In the genomic region with DNA sequence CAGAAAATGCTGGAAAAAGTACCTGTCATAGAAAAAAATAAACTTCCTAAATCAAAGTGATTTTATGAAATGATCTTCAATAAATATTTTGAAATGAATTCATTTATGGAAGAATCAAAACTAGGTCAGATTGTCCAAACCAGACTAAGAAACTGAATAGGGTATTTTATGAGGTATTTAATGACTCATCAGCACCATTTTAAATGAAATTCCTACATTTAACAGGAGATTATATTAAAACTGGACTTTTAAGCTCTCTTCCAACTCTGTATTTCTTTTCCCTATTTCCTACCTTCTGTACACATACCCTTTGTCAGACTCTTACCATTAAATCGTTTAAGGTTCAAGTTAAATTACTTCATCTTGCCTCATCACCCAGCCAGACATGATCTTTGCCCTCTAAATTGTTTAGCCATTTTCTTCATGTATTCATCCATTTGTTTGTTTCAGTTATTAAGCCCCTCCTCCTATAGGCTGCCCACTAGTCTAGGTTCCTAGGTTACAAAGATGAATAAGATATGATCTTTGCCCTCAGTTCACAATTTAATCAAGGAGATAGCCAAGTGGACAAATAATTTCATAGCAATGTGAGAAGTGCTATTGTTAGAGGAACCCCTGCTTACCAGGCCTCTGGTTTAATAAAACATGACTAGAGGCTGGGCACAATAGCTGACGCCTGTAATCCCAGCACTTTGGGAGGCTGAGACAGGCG, we compare ENCODE assay signal across 29 cellular contexts. TPM values are rescaled to one million over a fixed set of nuclear protein-coding genes. Genes with fewer than 3 reads are reported as not detected.
DNase-seq lines count a peak whose midpoint lies in the region; ATAC-seq, FAIRE-seq and TF ChIP-seq lines count a peak whose summit lies in the region.
"Had no signal": no experiment of that assay in that cellular context is flagged by ENCODE, and none has a peak within 500 bp of the region (broad histone marks: within the 10 kb centered on the region; RNA-seq: fewer than 3 reads in every experiment).

No MANE protein-coding gene starts in this region.

- H4K20me1 ChIP-seq in GM23248 (ENCODE audit: insufficient read depth) = no peaks in the 10 kb centered on the region
- no peaks in the 10 kb centered on the region for H4K20me1 ChIP-seq in endothelial cell of umbilical vein (replicated peaks; ENCODE audit: control insufficient read depth, extremely low read depth, insufficient read depth, low read length)
- no peaks in the 10 kb centered on the region for H4K20me1 ChIP-seq in GM23338 (replicated peaks; ENCODE audit: insufficient read depth)

- intact Hi-C loops in endothelial cell of umbilical vein (cut with micrococcal nuclease) (no loop called here), A673 (cut with micrococcal nuclease; ENCODE audit: unreplicated experiment) (loop anchor here (5.0 kb wide), 1 partner anchor 181 kb away; no protein-coding TSS in a partner anchor)

- peak; percentile 5 for DNase-seq in GM23248
- peak; percentile 44 for DNase-seq in NCI-H146 treated with DMSO at 0.1 percent for 48 hours (lab: John Stamatoyannopoulos, UW; ENCODE audit: unreplicated experiment)
- DNase-seq in endothelial cell of umbilical vein (ENCODE audit: low read depth, low spot score) = peak; percentile 12
- DNase-seq in small intestine = peak; percentile 80
- DNase-seq in GM23338 (ENCODE audit: low spot score) = no peak
- no peak for DNase-seq in A673 (ENCODE audit: low spot score)
- DNase-seq in NCI-H2107 treated with DMSO at 0.1 percent for 48 hours (lab: John Stamatoyannopoulos, UW; ENCODE audit: unreplicated experiment) = no peak
- DNase-seq: activated CD4-positive, alpha-beta T cell treated with anti-CD3 and anti-CD28 coated beads, Interleukin-2, amount 50 U/mL, for 4 hours; activated CD4-positive, CD25-positive, alpha-beta regulatory T cell; activated CD8-positive, alpha-beta memory T cell treated with anti-CD3 and anti-CD28 coated beads, Interleukin-2, amount 50 U/mL, for 48 hours; activated naive CD4-positive, alpha-beta T cell treated with anti-CD3 and anti-CD28 coated beads, Interleukin-2, amount 10 ng/mL, durations not matched to agents 7 days and 5 days; AML-193; CD4-positive, alpha-beta memory T cell; colonic mucosa; effector memory CD4-positive, alpha-beta T cell; erythroblast; foreskin fibroblast; heart left ventricle; mammary epithelial cell; NCI-H1417 treated with DMSO at 0.1 percent for 48 hours; NCI-H2107; psoas muscle; SHP77; T1000; uterus had no signal

- H3K9me1 ChIP-seq in endothelial cell of umbilical vein (replicated peaks; ENCODE audit: control insufficient read depth, extremely low read depth, insufficient read depth, low read length) = no peaks in the 10 kb centered on the region

- H2AFZ ChIP-seq in GM23248 (no peak overlapping the region), endothelial cell of umbilical vein (ENCODE audit: low read depth, low read length) (no peak overlapping the region), GM23338 (no peak overlapping the region)

- H3K27me3 ChIP-seq in GM23248 (replicated peaks; ENCODE audit: insufficient read depth) (no peaks in the 10 kb centered on the region), endothelial cell of umbilical vein (ENCODE audit: control insufficient read depth in 2 of 2, insufficient read depth in 2 of 2, low read length in 2 of 2) (no peaks in the 10 kb centered on the region), small intestine (ENCODE audit: control insufficient read depth in 2 of 2, insufficient read depth in 2 of 2, low read length in 2 of 2) (no peaks in the 10 kb centered on the region), GM23338 (ENCODE audit: insufficient read depth) (no peaks in the 10 kb centered on the region), A673 (replicated peaks; ENCODE audit: insufficient read depth, low read depth, low read length, poor library complexity) (no peaks in the 10 kb centered on the region)
- H3K27me3 ChIP-seq: breast epithelium, colonic mucosa, heart left ventricle, uterus had no signal

- no peaks in the 10 kb centered on the region for H3K9me2 ChIP-seq in GM23248 (ENCODE audit: insufficient read depth)
- no peaks in the 10 kb centered on the region for H3K9me2 ChIP-seq in GM23338 (ENCODE audit: insufficient read depth)

- H3K9me3 Mint-ChIP-seq in GM23338 = no peaks in the 10 kb centered on the region
- H3K9me3 Mint-ChIP-seq: activated naive CD4-positive, alpha-beta T cell treated with anti-CD3 and anti-CD28 coated beads, Interleukin-2, amount 10 ng/mL, durations not matched to agents 7 days and 5 days; CD4-positive, alpha-beta memory T cell; stimulated activated naive CD8-positive, alpha-beta T cell treated with anti-CD3 and anti-CD28 coated beads, Interleukin-15, Interleukin-2, amounts not matched to agents 100 ng/mL and 50 ng/mL, for 24 hours had no signal

- no peak overlapping the region for H3K27ac ChIP-seq in GM23248
- no peak overlapping the region for H3K27ac ChIP-seq in endothelial cell of umbilical vein (ENCODE audit: insufficient read depth, low read depth, low read length)
- peak overlapping the region in 1 of 2 donors; percentile 4 for H3K27ac ChIP-seq in small intestine (ENCODE audit: low read depth in 1 of 2, low read length in 1 of 2)
- no peak overlapping the region for H3K27ac ChIP-seq in GM23338 (ENCODE audit: low read depth)
- H3K27ac ChIP-seq in A673 (ENCODE audit: low read depth, low read length, poor library complexity, severe bottlenecking) = no peak overlapping the region
- H3K27ac ChIP-seq: breast epithelium, colonic mucosa, heart left ventricle, psoas muscle, uterus had no signal

- no TSS peak for BruUV-seq in endothelial cell of umbilical vein (replicated peaks; lab: Mats Ljungman, UMichigan)
- no TSS peak for BruUV-seq in A673 (replicated peaks; lab: Mats Ljungman, UMichigan)

- H3K36me3 Mint-ChIP-seq in GM23338 (ENCODE audit: low read depth) = no peaks in the 10 kb centered on the region

- in situ Hi-C loops in GM23248 (cut with MboI) = no loop called here

- H3K27ac Mint-ChIP-seq in GM23338 = no peak overlapping the region
- H3K27ac Mint-ChIP-seq: activated naive CD4-positive, alpha-beta T cell treated with anti-CD3 and anti-CD28 coated beads, Interleukin-2, amount 10 ng/mL, durations not matched to agents 7 days and 5 days; CD4-positive, alpha-beta memory T cell; stimulated activated naive CD8-positive, alpha-beta T cell treated with anti-CD3 and anti-CD28 coated beads, Interleukin-15, Interleukin-2, amounts not matched to agents 100 ng/mL and 50 ng/mL, for 24 hours had no signal

- H3K27me3 Mint-ChIP-seq in GM23338 (ENCODE audit: insufficient read depth, low read depth, poor library complexity) = no peaks in the 10 kb centered on the region
- H3K27me3 Mint-ChIP-seq: activated naive CD4-positive, alpha-beta T cell treated with anti-CD3 and anti-CD28 coated beads, Interleukin-2, amount 10 ng/mL, durations not matched to agents 7 days and 5 days; CD4-positive, alpha-beta memory T cell; stimulated activated naive CD8-positive, alpha-beta T cell treated with anti-CD3 and anti-CD28 coated beads, Interleukin-15, Interleukin-2, amounts not matched to agents 100 ng/mL and 50 ng/mL, for 24 hours had no signal

- FAIRE-seq in endothelial cell of umbilical vein (lab: Jason Lieb, UNC) (no peak), small intestine (lab: Jason Lieb, UNC) (no peak)

- no peaks in the 10 kb centered on the region for H3K9me3 ChIP-seq in GM23248 (ENCODE audit: low read depth)
- no peaks in the 10 kb centered on the region for H3K9me3 ChIP-seq in endothelial cell of umbilical vein (replicated peaks; ENCODE audit: control insufficient read depth, insufficient read depth, low read length)
- H3K9me3 ChIP-seq in small intestine (ENCODE audit: control insufficient read depth, low read depth) = no peaks in the 10 kb centered on the region
- H3K9me3 ChIP-seq in A673 (ENCODE audit: low read depth, low read length, poor library complexity, severe bottlenecking) = no peaks in the 10 kb centered on the region
- H3K9me3 ChIP-seq: breast epithelium, colonic mucosa, heart left ventricle, psoas muscle, uterus had no signal

- TF ChIP-seq CTCF in endothelial cell of umbilical vein (IDR thresholded peaks at IDR 0.05; ENCODE audit: extremely low read depth in 1 of 2, insufficient read depth in 1 of 2, low read depth in 1 of 2, low read length in 2 of 2) = no peak
- no peak for TF ChIP-seq CTCF in GM23338 (conservative IDR thresholded peaks at IDR 0.05; ENCODE audit: low read depth in 2 of 2)
- TF ChIP-seq CTCF in A673 (conservative IDR thresholded peaks at IDR 0.05; ENCODE audit: low read depth, low read length) = no peak

- peaks cover 15% of the 10 kb centered on the region; the same call in 2 of the 3 replicates for H3K4me1 Mint-ChIP-seq in GM23338
- H3K4me1 Mint-ChIP-seq: CD4-positive, alpha-beta memory T cell had no signal

- no peaks in the 10 kb centered on the region; the same call in 1 of the 2 replicates for H3K4me1 ChIP-seq in GM23248 (ENCODE audit: insufficient read depth)
- peaks cover 4% of the 10 kb centered on the region for H3K4me1 ChIP-seq in endothelial cell of umbilical vein (ENCODE audit: control insufficient read depth, extremely low read depth, insufficient read depth, low read length)
- no peaks in the 10 kb centered on the region for H3K4me1 ChIP-seq in small intestine (ENCODE audit: control insufficient read depth in 2 of 2, insufficient read depth in 1 of 2, low read depth in 1 of 2, low read length in 1 of 2)
- peaks cover 17% of the 10 kb centered on the region; the same call in 1 of the 2 replicates for H3K4me1 ChIP-seq in GM23338 (ENCODE audit: insufficient read depth)
- H3K4me1 ChIP-seq in A673 (ENCODE audit: insufficient read depth, low read length, poor library complexity, severe bottlenecking) = no peaks in the 10 kb centered on the region
- H3K4me1 ChIP-seq: breast epithelium, colonic mucosa, psoas muscle, uterus had no signal

- TF ChIP-seq POLR2A in endothelial cell of umbilical vein (IDR thresholded peaks at IDR 0.05; ENCODE audit: low read depth, low read length) = no peak

- dilution Hi-C loops in endothelial cell of umbilical vein (cut with MboI; ENCODE audit: extremely low pct_ligation_motif_present, low sequenced_read_pairs) = no loop called here

- H3K9ac ChIP-seq in GM23248 (no peak overlapping the region), endothelial cell of umbilical vein (replicated peaks; ENCODE audit: extremely low read depth, insufficient read depth, low read length) (no peak overlapping the region)

- ATAC-seq in GM23338 = no peak
- ATAC-seq: heart left ventricle, Panc1, psoas muscle had no signal

- H3K36me3 ChIP-seq in GM23248 (ENCODE audit: low read depth) (no peaks in the 10 kb centered on the region; the same call in 1 of the 2 replicates), endothelial cell of umbilical vein (ENCODE audit: control insufficient read depth in 2 of 2, extremely low read depth in 1 of 2, insufficient read depth in 2 of 2, low read length in 2 of 2) (peaks cover 0 to 2% of the 10 kb centered on the region in 2 experiments), small intestine (ENCODE audit: control insufficient read depth in 2 of 2, insufficient read depth in 2 of 2, low read length in 2 of 2) (no peaks in the 10 kb centered on the region), GM23338 (ENCODE audit: insufficient read depth) (no peaks in the 10 kb centered on the region), A673 (ENCODE audit: insufficient read depth, low read length, poor library complexity, severe bottlenecking) (no peaks in the 10 kb centered on the region)
- H3K36me3 ChIP-seq: breast epithelium, colonic mucosa, uterus had no signal

- H3K4me2 ChIP-seq in GM23248 (ENCODE audit: unreplicated experiment) (no peak overlapping the region), endothelial cell of umbilical vein (ENCODE audit: insufficient read depth, low read length) (no peak overlapping the region), GM23338 (no peak overlapping the region)

- no peak overlapping the region for H3K4me3 Mint-ChIP-seq in GM23338
- H3K4me3 Mint-ChIP-seq: activated naive CD4-positive, alpha-beta T cell treated with anti-CD3 and anti-CD28 coated beads, Interleukin-2, amount 10 ng/mL, durations not matched to agents 7 days and 5 days; CD4-positive, alpha-beta memory T cell; stimulated activated naive CD8-positive, alpha-beta T cell treated with anti-CD3 and anti-CD28 coated beads, Interleukin-15, Interleukin-2, amounts not matched to agents 100 ng/mL and 50 ng/mL, for 24 hours had no signal

- 83 to 85% methylated on average over 3 of the region's 3 CpGs for WGBS in GM23248 (ENCODE audit: low coverage in 1 of 2, low lambda C conversion rate in 2 of 2, missing lambda C conversion rate in 2 of 2), 2 experiments
- 45 to 69% (median 65%) methylated on average over 3 of the region's 3 CpGs for WGBS in small intestine, 3 donors

- H3K4me3 ChIP-seq in GM23248 (no peak overlapping the region), endothelial cell of umbilical vein (replicated peaks in 1 of 3; ENCODE audit: insufficient read depth in 1 of 3, low read depth in 1 of 3, low read length in 3 of 3) (no peak overlapping the region), small intestine (ENCODE audit: low read depth in 1 of 2, low read length in 2 of 2) (no peak overlapping the region), GM23338 (no peak overlapping the region), A673 (ENCODE audit: low read depth, low read length, poor library complexity, severe bottlenecking) (no peak overlapping the region)
- H3K4me3 ChIP-seq: breast epithelium, colonic mucosa, heart left ventricle, psoas muscle, uterus had no signal

- POLR2A ChIA-PET in endothelial cell of umbilical vein (lab: Charles Lee) (no interaction called here), A673 (lab: Charles Lee; ENCODE audit: low non-redundant PET) (no interaction called here)

- no peaks in the 10 kb centered on the region for H3F3A ChIP-seq in GM23248 (ENCODE audit: insufficient read depth)
- no peaks in the 10 kb centered on the region for H3F3A ChIP-seq in GM23338 (replicated peaks; ENCODE audit: low read depth)

- H3K79me2 ChIP-seq in GM23248 (ENCODE audit: insufficient read depth) = no peaks in the 10 kb centered on the region
- H3K79me2 ChIP-seq in endothelial cell of umbilical vein (ENCODE audit: control insufficient read depth, insufficient read depth, low read length) = no peaks in the 10 kb centered on the region
- H3K79me2 ChIP-seq in GM23338 (replicated peaks; ENCODE audit: insufficient read depth) = no peaks in the 10 kb centered on the region

- CTCF ChIA-PET in endothelial cell of umbilical vein (lab: Charles Lee) = interaction anchor here (1.3 to 1.5 kb wide), 2 partner anchors 21 to 67 kb away, joined by 3 read pairs; no protein-coding TSS in a partner anchor
- CTCF ChIA-PET in A673 (lab: Charles Lee) = no interaction called here

RNA-seq across cellular contexts. Expression of gene TATDN3, which starts 25.0 kb away (rescaled TPM):
- total RNA-seq in GM23248 (2014; rRNA removed; shearing (Covaris generic)) = 12.4 and 14.8 TPM in 2 replicates
- polyA plus RNA-seq in GM23248 (2016; fragmentation: Nextera tagmentation; extraction: Ambion mirVana) (14.9 and 18.9 TPM in 2 replicates), endothelial cell of umbilical vein (3.5 and 4.3 TPM in 2 replicates), small intestine (1 to 10 TPM; 5.6 to 9.9 (median 8.9) TPM), GM23338 (2016; fragmentation: Nextera tagmentation; extraction: Ambion mirVana) (17.9 and 24.2 TPM in 2 replicates)
- total RNA-seq in endothelial cell of umbilical vein (7.8 and 8.0 TPM in 2 replicates), A673 (2021) (17.3 and 22.6 TPM in 2 replicates)
- 7.2 and 7.3 TPM in 2 replicates for polyA plus RNA-seq in endothelial cell of umbilical vein (2011; cell fraction: cytosol; rRNA removed)
- 6.8 and 7.9 TPM in 2 replicates for polyA plus RNA-seq in endothelial cell of umbilical vein (2011; cell fraction: nucleus; rRNA removed)
- 8.1 and 10.3 TPM in 2 replicates for polyA plus RNA-seq in endothelial cell of umbilical vein (2012)
- 2.1 and 4.2 TPM in 2 replicates for polyA minus RNA-seq in endothelial cell of umbilical vein
- 5.4 TPM for polyA minus RNA-seq in endothelial cell of umbilical vein (2011; cell fraction: cytosol; rRNA and poly(A)+ RNA removed)
- 4.0 and 4.7 TPM in 2 replicates for polyA minus RNA-seq in endothelial cell of umbilical vein (2011; cell fraction: nucleus; rRNA and poly(A)+ RNA removed)
- 10.9 and 23.7 TPM in 2 replicates for total RNA-seq in GM23338 (2014; rRNA removed; shearing (Covaris generic))

RNA-seq across cellular contexts. Expression of gene NSL1, which starts 25.1 kb away (rescaled TPM):
- 30.7 and 34.9 TPM in 2 replicates for total RNA-seq in GM23248 (2014; rRNA removed; shearing (Covaris generic))
- polyA plus RNA-seq in GM23248 (2016; fragmentation: Nextera tagmentation; extraction: Ambion mirVana) = 32.0 and 38.0 TPM in 2 replicates
- 27.7 and 30.2 TPM in 2 replicates for total RNA-seq in endothelial cell of umbilical vein
- polyA plus RNA-seq in endothelial cell of umbilical vein = 15.5 and 18.9 TPM in 2 replicates
- 28.6 and 29.4 TPM in 2 replicates for polyA plus RNA-seq in endothelial cell of umbilical vein (2011; cell fraction: cytosol; rRNA removed)
- 13.3 and 19.3 TPM in 2 replicates for polyA plus RNA-seq in endothelial cell of umbilical vein (2011; cell fraction: nucleus; rRNA removed)
- 16.2 and 18.9 TPM in 2 replicates for polyA plus RNA-seq in endothelial cell of umbilical vein (2012)
- 11.5 and 12.5 TPM in 2 replicates for polyA minus RNA-seq in endothelial cell of umbilical vein
- 16.9 TPM for polyA minus RNA-seq in endothelial cell of umbilical vein (2011; cell fraction: cytosol; rRNA and poly(A)+ RNA removed)
- polyA minus RNA-seq in endothelial cell of umbilical vein (2011; cell fraction: nucleus; rRNA and poly(A)+ RNA removed) = 12.4 and 17.5 TPM in 2 replicates
- 10 to 100 TPM; 20.6 to 24.3 (median 20.8) TPM for polyA plus RNA-seq in small intestine
- 61.0 and 96.8 TPM in 2 replicates for total RNA-seq in GM23338 (2014; rRNA removed; shearing (Covaris generic))
- 93.5 and 102 TPM in 2 replicates for polyA plus RNA-seq in GM23338 (2016; fragmentation: Nextera tagmentation; extraction: Ambion mirVana)
- total RNA-seq in A673 (2021) = 48.5 and 53.6 TPM in 2 replicates

RNA-seq across cellular contexts. Expression of gene SPATA45, which starts 30.7 kb away (rescaled TPM):
- not detected in 2 replicates for total RNA-seq in GM23248 (2014; rRNA removed; shearing (Covaris generic))
- not detected in 2 replicates for polyA plus RNA-seq in GM23248 (2016; fragmentation: Nextera tagmentation; extraction: Ambion mirVana)
- not detected in 2 replicates for total RNA-seq in endothelial cell of umbilical vein
- polyA plus RNA-seq in endothelial cell of umbilical vein = not detected in 2 replicates
- polyA plus RNA-seq in endothelial cell of umbilical vein (2011; cell fraction: cytosol; rRNA removed) = not detected in 2 replicates
- polyA plus RNA-seq in endothelial cell of umbilical vein (2011; cell fraction: nucleus; rRNA removed) = not detected in 2 replicates
- not detected in 2 replicates for polyA plus RNA-seq in endothelial cell of umbilical vein (2012)
- polyA minus RNA-seq in endothelial cell of umbilical vein = not detected in 2 replicates
- polyA minus RNA-seq in endothelial cell of umbilical vein (2011; cell fraction: cytosol; rRNA and poly(A)+ RNA removed) = not detected
- polyA minus RNA-seq in endothelial cell of umbilical vein (2011; cell fraction: nucleus; rRNA and poly(A)+ RNA removed) = not detected in 2 replicates
- not detected for polyA plus RNA-seq in small intestine
- not detected in 2 replicates for total RNA-seq in GM23338 (2014; rRNA removed; shearing (Covaris generic))
- not detected in 2 replicates for polyA plus RNA-seq in GM23338 (2016; fragmentation: Nextera tagmentation; extraction: Ambion mirVana)
- 1.1 TPM in 1 of 2 replicates, not detected in the other for total RNA-seq in A673 (2021)
- total RNA-seq: breast epithelium; CD4-positive, alpha-beta memory T cell; colonic mucosa; heart left ventricle; mammary epithelial cell; NCI-H460; psoas muscle; uterus had no signal
- polyA plus RNA-seq: CD4-positive, alpha-beta memory T cell; heart left ventricle; mammary epithelial cell; psoas muscle had no signal

RNA-seq across cellular contexts. Expression of gene FLVCR1, which starts 41.4 kb away (rescaled TPM):
- 2.3 and 4.2 TPM in 2 replicates for total RNA-seq in GM23248 (2014; rRNA removed; shearing (Covaris generic))
- polyA plus RNA-seq in GM23248 (2016; fragmentation: Nextera tagmentation; extraction: Ambion mirVana) = 0.81 and 0.86 TPM in 2 replicates
- 11.9 and 12.0 TPM in 2 replicates for total RNA-seq in endothelial cell of umbilical vein
- polyA plus RNA-seq in endothelial cell of umbilical vein = 3.2 and 3.5 TPM in 2 replicates
- polyA plus RNA-seq in endothelial cell of umbilical vein (2011; cell fraction: cytosol; rRNA removed) = 2.3 and 2.7 TPM in 2 replicates
- 10.2 and 12.2 TPM in 2 replicates for polyA plus RNA-seq in endothelial cell of umbilical vein (2011; cell fraction: nucleus; rRNA removed)
- 4.3 and 5.9 TPM in 2 replicates for polyA plus RNA-seq in endothelial cell of umbilical vein (2012)
- 13.9 and 16.1 TPM in 2 replicates for polyA minus RNA-seq in endothelial cell of umbilical vein
- 35.7 TPM for polyA minus RNA-seq in endothelial cell of umbilical vein (2011; cell fraction: cytosol; rRNA and poly(A)+ RNA removed)
- polyA minus RNA-seq in endothelial cell of umbilical vein (2011; cell fraction: nucleus; rRNA and poly(A)+ RNA removed) = 11.8 and 17.7 TPM in 2 replicates
- polyA plus RNA-seq in small intestine = 10 to 100 TPM in 2 of 3 donors, 1 to 10 TPM in 1; 4.4 to 15.4 (median 12.7) TPM
- 93.5 and 103 TPM in 2 replicates for total RNA-seq in GM23338 (2014; rRNA removed; shearing (Covaris generic))
- 60.2 and 60.5 TPM in 2 replicates for polyA plus RNA-seq in GM23338 (2016; fragmentation: Nextera tagmentation; extraction: Ambion mirVana)
- total RNA-seq in A673 (2021) = 20.7 and 26.4 TPM in 2 replicates

Comparison
In these comparisons a context has a peak if more than half of its experiments do, and no peak if none do; other contexts are left out.
1. DNase-seq: peak in GM23248 (single experiment), NCI-H146 treated with DMSO at 0.1 percent for 48 hours (single experiment), endothelial cell of umbilical vein (single experiment) and small intestine (single experiment); none in GM23338 (single experiment), A673 (single experiment) and NCI-H2107 treated with DMSO at 0.1 percent for 48 hours (single experiment).